ENCODE assay signal across 17 cellular contexts in the genomic region with DNA sequence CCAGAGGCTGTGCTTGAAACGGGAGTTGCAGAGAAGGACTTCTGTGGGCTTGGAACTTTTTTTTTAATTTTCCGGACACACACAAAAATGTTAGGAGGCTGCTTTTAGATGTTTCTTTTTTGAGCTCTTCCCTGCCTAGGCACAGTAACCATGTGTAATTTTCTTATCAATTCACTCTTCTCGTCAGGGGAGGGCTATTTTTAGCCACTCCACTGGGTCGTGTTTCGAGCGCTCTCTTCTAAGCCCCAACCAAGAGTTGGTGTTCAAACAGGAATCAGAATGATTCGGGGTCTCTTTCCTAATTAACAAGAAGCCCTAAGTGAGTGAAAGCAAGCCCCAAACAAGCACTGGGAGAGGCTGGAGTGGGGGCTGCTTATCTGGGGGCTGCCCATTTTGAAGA.
DNase-seq lines count a peak whose midpoint lies in the region; ATAC-seq, FAIRE-seq and TF ChIP-seq lines count a peak whose summit lies in the region.
"Had no signal": no experiment of that assay in that cellular context is flagged by ENCODE, and none has a peak within 500 bp of the region (broad histone marks: within the 10 kb centered on the region; RNA-seq: fewer than 3 reads in every experiment).

No MANE protein-coding gene starts in this region.

- BruUV-seq in K562 (replicated peaks; lab: Mats Ljungman, UMichigan), result no TSS peak

- in situ Hi-C loops in K562 (cut with MboI), result no loop called here

- POLR2A ChIA-PET in K562 (lab: Yijun Ruan, JAX), result interaction anchor here (1.5 to 1.6 kb wide), 2 partner anchors 11 to 36 kb away, joined by 4 to 5 read pairs; no protein-coding TSS in a partner anchor

- H3K9me3 ChIP-seq in CD4-positive, CD25-positive, alpha-beta regulatory T cell (ENCODE audit: control insufficient read depth in 2 of 2, low read length in 2 of 2), result no peaks in the 10 kb centered on the region
- H3K9me3 ChIP-seq in K562 (replicated peaks; ENCODE audit: control insufficient read depth, insufficient read depth, low read depth, low read length), result no peaks in the 10 kb centered on the region
- H3K9me3 ChIP-seq: BLaER1 had no signal

- H3K9me3 Mint-ChIP-seq in activated naive CD4-positive, alpha-beta T cell treated with anti-CD3 and anti-CD28 coated beads, Interleukin-2, amount 50 U/mL, for 24 hours, result no peaks in the 10 kb centered on the region
- H3K9me3 Mint-ChIP-seq in CD4-positive, CD25-positive, alpha-beta regulatory T cell, result peaks cover 0 to 1% (median 0%) of the 10 kb centered on the region in 7 donors
- H3K9me3 Mint-ChIP-seq in stimulated activated naive B cell treated with anti-CD40 and anti-IgM and Interleukin-4, amounts not matched to agents 10 μg/mL and 1 μg/mL and 100 μg/mL, for 72 hours, result peaks cover 0 to 2% of the 10 kb centered on the region in 2 donors
- H3K9me3 Mint-ChIP-seq: CD8-positive, alpha-beta T cell; H9 had no signal

- CTCF ChIA-PET in K562 (lab: Yijun Ruan, JAX; ENCODE audit: low intra/inter-chr PET ratio), result no interaction called here

- no peak for DNase-seq in activated naive CD4-positive, alpha-beta T cell (lab: John Stamatoyannopoulos, UW)
- no peak for DNase-seq in CD4-positive, CD25-positive, alpha-beta regulatory T cell
- peak in 2 of 4 experiments; percentile 43 to 44 for DNase-seq in K562 (ENCODE audit: extremely low read depth in 1 of 4, low spot score in 3 of 4)
- no peak for DNase-seq in stimulated activated naive B cell treated with anti-CD40 and anti-IgM and Interleukin-4, amounts not matched to agents 10 μg/mL and 1 μg/mL and 100 μg/mL, for 72 hours
- DNase-seq: 8988T; Calu3; CD8-positive, alpha-beta T cell; DMS79 treated with DMSO at 0.1 percent for 48 hours; H9 had no signal

- H3K4me2 ChIP-seq in K562 (ENCODE audit: insufficient read depth, low read length), result peak overlapping the region; percentile 35
- H3K4me2 ChIP-seq: BLaER1 had no signal

- H3K4me3 ChIP-seq in CD4-positive, CD25-positive, alpha-beta regulatory T cell (ENCODE audit: low read depth, low read length), result no peak overlapping the region
- H3K4me3 ChIP-seq in K562, result no peak overlapping the region
- H3K4me3 ChIP-seq: BLaER1, GM12878 had no signal

- peaks cover 15% of the 10 kb centered on the region for H3K4me1 ChIP-seq in CD4-positive, CD25-positive, alpha-beta regulatory T cell (ENCODE audit: control insufficient read depth, insufficient read depth, low read length, poor library complexity, severe bottlenecking)
- peaks cover 7 to 31% of the 10 kb centered on the region in 2 experiments; a peak in 4 of 5 replicates for H3K4me1 ChIP-seq in K562 (replicated peaks in 1 of 2; ENCODE audit: control insufficient read depth in 2 of 2, insufficient read depth in 2 of 2, low read length in 2 of 2)

- peak; percentile 65 for FAIRE-seq in K562 (lab: Jason Lieb, UNC)
- FAIRE-seq: GM12878, H1 had no signal

- no peak for TF ChIP-seq EP300 in K562 (IDR thresholded peaks at IDR 0.05; ENCODE audit: low read length)

- H3K79me2 ChIP-seq in K562 (ENCODE audit: control insufficient read depth, insufficient read depth, low read length), result peaks cover 19% of the 10 kb centered on the region; the same call in 2 of the 3 replicates

- no peak for TF ChIP-seq POLR2A in K562 (conservative IDR thresholded peaks at IDR 0.05)

- TF ChIP-seq CTCF in K562 (IDR thresholded peaks at IDR 0.05 in 2 of 3, conservative IDR thresholded peaks at IDR 0.05 in 1 of 3; ENCODE audit: insufficient read depth in 2 of 3, low read depth in 1 of 3, low read length in 3 of 3), result no peak

- WGBS in K562 (ENCODE audit: insufficient coverage, low coverage, missing lambda C conversion rate), result 22% methylated on average over 7 of the region's 7 CpGs

- H3K36me3 ChIP-seq in CD4-positive, CD25-positive, alpha-beta regulatory T cell (ENCODE audit: control insufficient read depth, insufficient read depth, low read length), result peaks cover 29% of the 10 kb centered on the region
- 0 out of 3 replicates have a peak, but pooled peaks cover 5% of the 10 kb centered on the region for H3K36me3 ChIP-seq in K562 (ENCODE audit: control insufficient read depth, insufficient read depth, low read length)

- H3K27me3 ChIP-seq in CD4-positive, CD25-positive, alpha-beta regulatory T cell (ENCODE audit: control insufficient read depth, insufficient read depth, low read length), result no peaks in the 10 kb centered on the region
- no peaks in the 10 kb centered on the region for H3K27me3 ChIP-seq in K562 (ENCODE audit: control insufficient read depth in 2 of 2, insufficient read depth in 2 of 2, low read length in 2 of 2)
- H3K27me3 ChIP-seq: BLaER1 had no signal

- peaks cover 6% of the 10 kb centered on the region; the same call in 1 of the 2 replicates for H4K20me1 ChIP-seq in K562 (replicated peaks; ENCODE audit: control insufficient read depth, insufficient read depth, low read length)

- TF ChIP-seq RAD21 in K562 (CRISPR knock-in tag; conservative IDR thresholded peaks at IDR 0.05 in 1 of 2, IDR thresholded peaks at IDR 0.05 in 1 of 2), result no peak

- no peak overlapping the region for H2AFZ ChIP-seq in K562 (ENCODE audit: low read depth, low read length)

- peaks cover 3% of the 10 kb centered on the region for H3K36me3 Mint-ChIP-seq in activated naive CD4-positive, alpha-beta T cell treated with anti-CD3 and anti-CD28 coated beads, Interleukin-2, amount 50 U/mL, for 24 hours
- H3K36me3 Mint-ChIP-seq in CD4-positive, CD25-positive, alpha-beta regulatory T cell, result peaks cover 22% of the 10 kb centered on the region
- H3K36me3 Mint-ChIP-seq in stimulated activated naive B cell treated with anti-CD40 and anti-IgM and Interleukin-4, amounts not matched to agents 10 μg/mL and 1 μg/mL and 100 μg/mL, for 72 hours, result peaks cover 52 to 61% of the 10 kb centered on the region in 2 donors

- H3K4me3 Mint-ChIP-seq in activated naive CD4-positive, alpha-beta T cell treated with anti-CD3 and anti-CD28 coated beads, Interleukin-2, amount 50 U/mL, for 24 hours, result no peak overlapping the region
- no peak overlapping the region for H3K4me3 Mint-ChIP-seq in CD4-positive, CD25-positive, alpha-beta regulatory T cell
- no peak overlapping the region for H3K4me3 Mint-ChIP-seq in stimulated activated naive B cell treated with anti-CD40 and anti-IgM and Interleukin-4, amounts not matched to agents 10 μg/mL and 1 μg/mL and 100 μg/mL, for 72 hours
- H3K4me3 Mint-ChIP-seq: CD14-positive monocyte; CD8-positive, alpha-beta T cell; H9 had no signal

- peaks cover 13% of the 10 kb centered on the region for H3K4me1 Mint-ChIP-seq in activated naive CD4-positive, alpha-beta T cell treated with anti-CD3 and anti-CD28 coated beads, Interleukin-2, amount 50 U/mL, for 24 hours
- peaks cover 38 to 86% (median 58%) of the 10 kb centered on the region in 4 donors for H3K4me1 Mint-ChIP-seq in CD4-positive, CD25-positive, alpha-beta regulatory T cell
- peaks cover 31 to 69% of the 10 kb centered on the region in 2 donors for H3K4me1 Mint-ChIP-seq in stimulated activated naive B cell treated with anti-CD40 and anti-IgM and Interleukin-4, amounts not matched to agents 10 μg/mL and 1 μg/mL and 100 μg/mL, for 72 hours

- ATAC-seq in CD4-positive, CD25-positive, alpha-beta regulatory T cell (ENCODE audit: low read depth in 2 of 2), result no peak
- ATAC-seq in K562 (peak; percentile 73), HG03039 (IDR thresholded peaks at IDR 0.05; ENCODE audit: unreplicated experiment) (no peak), GM19351 (IDR thresholded peaks at IDR 0.05; ENCODE audit: unreplicated experiment) (no peak)
- ATAC-seq in stimulated activated naive B cell treated with anti-CD40 and anti-IgM and Interleukin-4, amounts not matched to agents 10 μg/mL and 1 μg/mL and 100 μg/mL, for 72 hours (replicated peaks), result no peak
- ATAC-seq: CD8-positive, alpha-beta T cell; GM12878 had no signal

- H3K27me3 Mint-ChIP-seq in activated naive CD4-positive, alpha-beta T cell treated with anti-CD3 and anti-CD28 coated beads, Interleukin-2, amount 50 U/mL, for 24 hours, result no peaks in the 10 kb centered on the region
- no peaks in the 10 kb centered on the region for H3K27me3 Mint-ChIP-seq in CD4-positive, CD25-positive, alpha-beta regulatory T cell
- no peaks in the 10 kb centered on the region for H3K27me3 Mint-ChIP-seq in stimulated activated naive B cell treated with anti-CD40 and anti-IgM and Interleukin-4, amounts not matched to agents 10 μg/mL and 1 μg/mL and 100 μg/mL, for 72 hours

- H3K9ac ChIP-seq in K562 (ENCODE audit: insufficient read depth in 1 of 2, low read depth in 2 of 2, low read length in 2 of 2), result peak overlapping the region in 1 of 2 experiments; percentile 67; a peak in 3 of 4 replicates
- H3K9ac ChIP-seq: BLaER1 had no signal

- H3K9me1 ChIP-seq in K562 (ENCODE audit: control insufficient read depth, insufficient read depth, low read length), result no peaks in the 10 kb centered on the region

- H3K27ac ChIP-seq in CD4-positive, CD25-positive, alpha-beta regulatory T cell (ENCODE audit: insufficient read depth, low read length, poor library complexity, severe bottlenecking), result no peak overlapping the region
- peak overlapping the region; percentile 12; the same call in 2 of the 3 replicates for H3K27ac ChIP-seq in K562 (ENCODE audit: extremely low read depth, low read depth, low read length)
- H3K27ac ChIP-seq: BLaER1, HL-60 had no signal

- H3K27ac Mint-ChIP-seq in activated naive CD4-positive, alpha-beta T cell treated with anti-CD3 and anti-CD28 coated beads, Interleukin-2, amount 50 U/mL, for 24 hours, result peak overlapping the region; percentile 17
- peak overlapping the region in 2 of 3 donors; percentile 45 to 90 for H3K27ac Mint-ChIP-seq in CD4-positive, CD25-positive, alpha-beta regulatory T cell
- peak overlapping the region; percentile 14 for H3K27ac Mint-ChIP-seq in stimulated activated naive B cell treated with anti-CD40 and anti-IgM and Interleukin-4, amounts not matched to agents 10 μg/mL and 1 μg/mL and 100 μg/mL, for 72 hours
- H3K27ac Mint-ChIP-seq: CD8-positive, alpha-beta T cell had no signal

- intact Hi-C loops in K562 (cut with micrococcal nuclease), result no loop called here

TF ChIP-seq in K562, 482 proteins besides CTCF, POLR2A, EP300 and RAD21:
- TF ChIP-seq MEF2A (IDR thresholded peaks at IDR 0.05; ENCODE audit: control insufficient read depth, low read depth, low read length), result peak; percentile 74
- no peak for TF ChIP-seq MYNN (IDR thresholded peaks at IDR 0.05)
- TF ChIP-seq MYNN (CRISPR knock-in tag; IDR thresholded peaks at IDR 0.05), result no peak
- TF ChIP-seq MEF2D (tag; conservative IDR thresholded peaks at IDR 0.05; ENCODE audit: low read depth), result peak; percentile 63

Comparison
In these comparisons a context has a peak if more than half of its experiments do, and no peak if none do; other contexts are left out.
1. H3K27ac Mint-ChIP-seq: peak in every context shown above with its lines; median percentile 68 in CD4-positive, CD25-positive, alpha-beta regulatory T cell; 17 in activated naive CD4-positive, alpha-beta T cell treated with anti-CD3 and anti-CD28 coated beads, Interleukin-2, amount 50 U/mL, for 24 hours; 14 in stimulated activated naive B cell treated with anti-CD40 and anti-IgM and Interleukin-4, amounts not matched to agents 10 μg/mL and 1 μg/mL and 100 μg/mL, for 72 hours.